Comparison of ENCODE assay signal across 8 cellular contexts in genomic region chr9:77648458-77649108, GRCh38. TPM values are rescaled to one million over a fixed set of nuclear protein-coding genes. Genes with fewer than 3 reads are reported as not detected.
A peak's percentile ranks its signal among the peaks of the same experiment; 100 is the strongest.
DNase-seq lines count a peak whose midpoint lies in the region; ATAC-seq and TF ChIP-seq lines count a peak whose summit lies in the region.

No MANE protein-coding gene starts in this region.

- no peak for TF ChIP-seq CTCF in cardiac fibroblast (IDR thresholded peaks at IDR 0.05; ENCODE audit: low read depth, low read length)

- H3K27ac Mint-ChIP-seq in stimulated activated naive CD8-positive, alpha-beta T cell treated with anti-CD3 and anti-CD28 coated beads, Interleukin-15, amount 100 ng/mL, for 72 hours: no peak overlapping the region

- H3K27me3 Mint-ChIP-seq in stimulated activated naive CD8-positive, alpha-beta T cell treated with anti-CD3 and anti-CD28 coated beads, Interleukin-15, amount 100 ng/mL, for 72 hours: peaks cover 64% of the 10 kb centered on the region

- H3K9me3 Mint-ChIP-seq in stimulated activated naive CD8-positive, alpha-beta T cell treated with anti-CD3 and anti-CD28 coated beads, Interleukin-15, amount 100 ng/mL, for 72 hours: no peaks in the 10 kb centered on the region

- peaks cover 22% of the 10 kb centered on the region for H3K4me1 Mint-ChIP-seq in stimulated activated naive CD8-positive, alpha-beta T cell treated with anti-CD3 and anti-CD28 coated beads, Interleukin-15, amount 100 ng/mL, for 72 hours

- intact Hi-C loops in left colon (cut with DNase I, micrococcal nuclease): no loop called here

- peak; percentile 23 for DNase-seq in CD1c-positive myeloid dendritic cell (ENCODE audit: extremely low spot score)
- peak; percentile 3 for DNase-seq in NCI-H187 treated with DMSO at 0.1 percent for 48 hours (lab: John Stamatoyannopoulos, UW)
- DNase-seq in cardiac fibroblast (ENCODE audit: low read depth in 2 of 2): peak; percentile 17 to 59
- DNase-seq in left colon: peak; percentile 77
- DNase-seq in stimulated activated naive CD8-positive, alpha-beta T cell treated with anti-CD3 and anti-CD28 coated beads, Interleukin-15, amount 100 ng/mL, for 72 hours: peak; percentile 8 to 13

- H3K4me3 Mint-ChIP-seq in stimulated activated naive CD8-positive, alpha-beta T cell treated with anti-CD3 and anti-CD28 coated beads, Interleukin-15, amount 100 ng/mL, for 72 hours: peak overlapping the region; percentile 75 to 85

- ATAC-seq in left colon (peak; percentile 81), HG02840 (IDR thresholded peaks at IDR 0.05; ENCODE audit: low FRiP score, unreplicated experiment) (no peak), GM21526 (IDR thresholded peaks at IDR 0.05; ENCODE audit: low FRiP score, unreplicated experiment) (no peak), HG03280 (IDR thresholded peaks at IDR 0.05; ENCODE audit: unreplicated experiment) (no peak)
- ATAC-seq in stimulated activated naive CD8-positive, alpha-beta T cell treated with anti-CD3 and anti-CD28 coated beads, Interleukin-15, amount 100 ng/mL, for 72 hours: peak; percentile 11

- peak overlapping the region; percentile 53 to 58 for H3K4me3 ChIP-seq in cardiac fibroblast (replicated peaks in 1 of 2; ENCODE audit: low read depth in 2 of 2, low read length in 2 of 2)

RNA-seq across cellular contexts. Expression of gene GNA14, which starts 0.5 kb away (rescaled TPM):
- total RNA-seq in left colon: 10 to 100 TPM; 12.3 to 13.2 TPM

Comparison
In these comparisons a context has a peak if more than half of its experiments do, and no peak if none do; other contexts are left out.
1. DNase-seq: peak in every context shown above with its lines; median percentile 77 in left colon; 38 in cardiac fibroblast; 23 in CD1c-positive myeloid dendritic cell; 10 in stimulated activated naive CD8-positive, alpha-beta T cell treated with anti-CD3 and anti-CD28 coated beads, Interleukin-15, amount 100 ng/mL, for 72 hours; 3 in NCI-H187 treated with DMSO at 0.1 percent for 48 hours.
2. ATAC-seq: peak in left colon (single experiment) and stimulated activated naive CD8-positive, alpha-beta T cell treated with anti-CD3 and anti-CD28 coated beads, Interleukin-15, amount 100 ng/mL, for 72 hours (single experiment); none in HG02840 (single experiment), GM21526 (single experiment) and HG03280 (single experiment).